In genomic region chr4:39932776-39933402, GRCh38 we compare ENCODE assay signal across 10 cellular contexts. TPM values are rescaled to one million over a fixed set of nuclear protein-coding genes. Genes with fewer than 3 reads are reported as not detected.
DNase-seq lines count a peak whose midpoint lies in the region.
"Had no signal": no experiment of that assay in that cellular context is flagged by ENCODE, and none has a peak within 500 bp of the region (broad histone marks: within the 10 kb centered on the region; RNA-seq: fewer than 3 reads in every experiment).

No MANE protein-coding gene starts in this region.

- H3K36me3 Mint-ChIP-seq in activated naive CD4-positive, alpha-beta T cell treated with anti-CD3 and anti-CD28 coated beads for 36 hours (ENCODE audit: low read depth), result peaks cover 20% of the 10 kb centered on the region
- H3K36me3 Mint-ChIP-seq in dendritic cell treated with granulocyte-macrophage colony-stimulating factor and Interleukin-4, amounts not matched to agents 40 ng/mL and 50 ng/mL, for 4 days (ENCODE audit: low read depth), result peaks cover 10% of the 10 kb centered on the region
- H3K36me3 Mint-ChIP-seq in stimulated activated naive CD8-positive, alpha-beta T cell treated with anti-CD3 and anti-CD28 coated beads, Interleukin-15, Interleukin-2, amounts not matched to agents 100 ng/mL and 50 ng/mL, for 24 hours (ENCODE audit: low read depth), result peaks cover 37% of the 10 kb centered on the region

- H3K9me3 ChIP-seq in SK-N-MC (ENCODE audit: low read depth, low read length), result no peaks in the 10 kb centered on the region

- CTCF ChIA-PET in activated naive CD4-positive, alpha-beta T cell treated with anti-CD3 and anti-CD28 coated beads for 36 hours (lab: Charles Lee), result interaction anchor here (0.9 to 1.8 kb wide), 2 partner anchors 43 to 45 kb away, joined by 3 to 4 read pairs; partner anchors contain the start of gene PDS5A

- peak overlapping the region; percentile 76 for H3K4me3 ChIP-seq in SK-N-MC

- H3K27ac Mint-ChIP-seq in activated naive CD4-positive, alpha-beta T cell treated with anti-CD3 and anti-CD28 coated beads for 36 hours, result no peak overlapping the region
- peak overlapping the region; percentile 39 for H3K27ac Mint-ChIP-seq in dendritic cell treated with granulocyte-macrophage colony-stimulating factor and Interleukin-4, amounts not matched to agents 40 ng/mL and 50 ng/mL, for 4 days
- H3K27ac Mint-ChIP-seq in stimulated activated naive CD8-positive, alpha-beta T cell treated with anti-CD3 and anti-CD28 coated beads, Interleukin-15, Interleukin-2, amounts not matched to agents 100 ng/mL and 50 ng/mL, for 24 hours, result peak overlapping the region; percentile 81

- peak overlapping the region; percentile 66 for H3K9ac ChIP-seq in SK-N-MC (ENCODE audit: insufficient read length)

- no peak overlapping the region for H3K4me3 Mint-ChIP-seq in activated naive CD4-positive, alpha-beta T cell treated with anti-CD3 and anti-CD28 coated beads for 36 hours
- no peak overlapping the region for H3K4me3 Mint-ChIP-seq in dendritic cell treated with granulocyte-macrophage colony-stimulating factor and Interleukin-4, amounts not matched to agents 40 ng/mL and 50 ng/mL, for 4 days
- H3K4me3 Mint-ChIP-seq in stimulated activated naive CD8-positive, alpha-beta T cell treated with anti-CD3 and anti-CD28 coated beads, Interleukin-15, Interleukin-2, amounts not matched to agents 100 ng/mL and 50 ng/mL, for 24 hours, result peak overlapping the region; percentile 55

- H3K27ac ChIP-seq in SK-N-MC, result peak overlapping the region; percentile 97

- peaks cover 60% of the 10 kb centered on the region for H3K4me1 Mint-ChIP-seq in activated naive CD4-positive, alpha-beta T cell treated with anti-CD3 and anti-CD28 coated beads for 36 hours (ENCODE audit: low read depth)
- peaks cover 50% of the 10 kb centered on the region for H3K4me1 Mint-ChIP-seq in dendritic cell treated with granulocyte-macrophage colony-stimulating factor and Interleukin-4, amounts not matched to agents 40 ng/mL and 50 ng/mL, for 4 days (ENCODE audit: low read depth)
- H3K4me1 Mint-ChIP-seq in stimulated activated naive CD8-positive, alpha-beta T cell treated with anti-CD3 and anti-CD28 coated beads, Interleukin-15, Interleukin-2, amounts not matched to agents 100 ng/mL and 50 ng/mL, for 24 hours (ENCODE audit: low read depth), result peaks cover 66% of the 10 kb centered on the region

- H3K36me3 ChIP-seq in SK-N-MC (ENCODE audit: insufficient read depth, low read length), result peaks cover 9% of the 10 kb centered on the region

- intact Hi-C loops in activated naive CD4-positive, alpha-beta T cell treated with anti-CD3 and anti-CD28 coated beads for 36 hours (cut with micrococcal nuclease), result no loop called here
- intact Hi-C loops in dendritic cell treated with granulocyte-macrophage colony-stimulating factor and Interleukin-4, amounts not matched to agents 40 ng/mL and 50 ng/mL, for 4 days (cut with micrococcal nuclease), result no loop called here

- peak; percentile 14 for DNase-seq in activated naive CD4-positive, alpha-beta T cell treated with anti-CD3 and anti-CD28 coated beads for 36 hours
- no peak for DNase-seq in activated naive CD4-positive, alpha-beta T cell treated with anti-CD3 and anti-CD28 coated beads, Interleukin-2, amount 50 U/mL, for 16 hours
- DNase-seq in SK-N-MC (ENCODE audit: low read depth, low spot score) (no peak), NCI-H2081 (lab: John Stamatoyannopoulos, UW) (no peak)
- DNase-seq in effector CD8-positive, alpha-beta T cell (lab: John Stamatoyannopoulos, UW), result no peak
- no peak for DNase-seq in stimulated activated CD4-positive, alpha-beta T cell treated with anti-CD3 and anti-CD28 coated beads, Interleukin-4, amount 100 ng/mL, for 1 hour
- DNase-seq: left colon, NCI-H748 treated with DMSO at 0.1 percent for 48 hours had no signal

- no peaks in the 10 kb centered on the region for H3K27me3 Mint-ChIP-seq in activated naive CD4-positive, alpha-beta T cell treated with anti-CD3 and anti-CD28 coated beads for 36 hours (ENCODE audit: low read depth)
- no peaks in the 10 kb centered on the region for H3K27me3 Mint-ChIP-seq in dendritic cell treated with granulocyte-macrophage colony-stimulating factor and Interleukin-4, amounts not matched to agents 40 ng/mL and 50 ng/mL, for 4 days
- no peaks in the 10 kb centered on the region for H3K27me3 Mint-ChIP-seq in stimulated activated naive CD8-positive, alpha-beta T cell treated with anti-CD3 and anti-CD28 coated beads, Interleukin-15, Interleukin-2, amounts not matched to agents 100 ng/mL and 50 ng/mL, for 24 hours

- H3K9me3 Mint-ChIP-seq in activated naive CD4-positive, alpha-beta T cell treated with anti-CD3 and anti-CD28 coated beads for 36 hours, result no peaks in the 10 kb centered on the region
- no peaks in the 10 kb centered on the region for H3K9me3 Mint-ChIP-seq in dendritic cell treated with granulocyte-macrophage colony-stimulating factor and Interleukin-4, amounts not matched to agents 40 ng/mL and 50 ng/mL, for 4 days
- H3K9me3 Mint-ChIP-seq in stimulated activated naive CD8-positive, alpha-beta T cell treated with anti-CD3 and anti-CD28 coated beads, Interleukin-15, Interleukin-2, amounts not matched to agents 100 ng/mL and 50 ng/mL, for 24 hours, result no peaks in the 10 kb centered on the region

RNA-seq across cellular contexts. Expression of gene PDS5A, which starts 44.8 kb away (rescaled TPM):
- 10 to 100 TPM; 86.8 to 89.1 TPM for total RNA-seq in activated naive CD4-positive, alpha-beta T cell treated with anti-CD3 and anti-CD28 coated beads for 36 hours
